ENCODE assay signal across 14 cellular contexts in the genomic region with DNA sequence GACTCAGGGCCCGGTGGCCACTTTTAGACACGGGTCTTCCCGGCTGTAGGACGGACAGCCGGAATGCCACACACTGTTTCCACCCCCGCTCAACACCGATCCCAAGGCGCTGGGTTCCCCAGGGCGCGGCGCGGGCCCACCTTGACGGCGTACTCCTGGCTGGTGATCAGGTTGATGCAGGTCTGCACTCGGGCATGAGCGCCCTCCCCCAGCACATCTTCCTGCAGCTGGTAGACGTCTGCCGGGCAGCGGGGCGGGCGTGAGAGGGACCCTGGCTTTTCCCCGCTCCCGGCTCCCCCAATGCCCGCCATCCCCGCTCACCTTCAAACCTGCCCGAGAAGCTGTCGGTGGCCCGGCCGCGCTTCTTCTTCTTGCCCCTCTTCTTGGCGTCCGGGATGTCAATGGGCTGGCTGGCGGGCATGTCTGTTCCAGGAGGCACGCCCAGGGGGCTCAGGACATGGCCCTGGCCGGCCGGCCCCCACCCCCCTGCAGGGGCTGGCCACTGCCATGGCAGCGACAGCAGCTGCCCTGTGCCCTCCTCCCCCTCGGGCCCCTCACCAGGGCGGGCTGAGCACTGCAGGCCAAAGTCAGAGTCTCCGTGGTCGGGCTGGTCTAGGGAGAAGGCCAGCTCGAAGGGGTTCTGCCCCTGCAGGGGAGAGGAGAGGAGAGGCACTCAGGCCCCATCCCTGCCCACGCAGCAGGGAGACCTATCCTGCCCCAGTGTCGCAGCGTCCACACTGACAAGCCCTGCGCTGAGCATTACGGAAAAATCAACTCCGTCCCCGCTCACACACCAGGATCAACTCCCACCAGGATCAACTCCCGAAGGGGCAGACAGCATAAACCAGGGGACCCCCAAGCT. TPM values are rescaled to one million over a fixed set of nuclear protein-coding genes. Genes with fewer than 3 reads are reported as not detected.
DNase-seq lines count a peak whose midpoint lies in the region; ATAC-seq and TF ChIP-seq lines count a peak whose summit lies in the region.
"Had no signal": no experiment of that assay in that cellular context is flagged by ENCODE, and none has a peak within 500 bp of the region (broad histone marks: within the 10 kb centered on the region; RNA-seq: fewer than 3 reads in every experiment).

No MANE protein-coding gene starts in this region.

- POLR2A ChIA-PET in activated CD8-positive, alpha-beta T cell treated with anti-CD3 and anti-CD28 coated beads, Interleukin-2, amount 10 ng/mL, durations not matched to agents 7 days and 5 days (lab: Charles Lee) = no interaction called here
- POLR2A ChIA-PET in activated CD8-positive, alpha-beta T cell treated with anti-CD3 and anti-CD28 coated beads for 36 hours (lab: Charles Lee) = interaction anchor here (1.6 to 4.2 kb wide), 2 partner anchors 9 to 13 kb away, joined by 7 to 27 read pairs; no protein-coding TSS in a partner anchor

- H3K36me3 ChIP-seq in adrenal gland (replicated peaks in 1 of 2) = peaks cover 0 to 61% of the 10 kb centered on the region in 2 donors
- peaks cover 75% of the 10 kb centered on the region for H3K36me3 ChIP-seq in lower lobe of right lung
- peaks cover 28 to 65% (median 46%) of the 10 kb centered on the region in 3 donors for H3K36me3 ChIP-seq in tibial artery

- H3K4me3 ChIP-seq in adrenal gland (no peak overlapping the region), lower lobe of right lung (peak overlapping the region; percentile 6), tibial artery (no peak overlapping the region)

- peaks cover 51% of the 10 kb centered on the region for H3K4me1 Mint-ChIP-seq in activated CD8-positive, alpha-beta T cell treated with anti-CD3 and anti-CD28 coated beads, Interleukin-2, amount 10 ng/mL, durations not matched to agents 7 days and 5 days (ENCODE audit: low read depth)
- H3K4me1 Mint-ChIP-seq in activated CD8-positive, alpha-beta T cell treated with anti-CD3 and anti-CD28 coated beads for 36 hours (ENCODE audit: low read depth) = peaks cover 49% of the 10 kb centered on the region
- H3K4me1 Mint-ChIP-seq in HFFc6 (ENCODE audit: low read depth) = peaks cover 6% of the 10 kb centered on the region; the same call in 1 of the 2 replicates

- CTCF ChIA-PET in activated CD8-positive, alpha-beta T cell treated with anti-CD3 and anti-CD28 coated beads, Interleukin-2, amount 10 ng/mL, durations not matched to agents 7 days and 5 days (lab: Charles Lee) = interaction anchor here (0.6 kb wide), 1 partner anchor 118 kb away, joined by 3 read pairs; no protein-coding TSS in a partner anchor
- CTCF ChIA-PET in activated CD8-positive, alpha-beta T cell treated with anti-CD3 and anti-CD28 coated beads for 36 hours (lab: Charles Lee) = no interaction called here

- H3K27ac ChIP-seq in adrenal gland (peak overlapping the region in 4 of 5 donors; percentile 91 to 99 (median 98)), lower lobe of right lung (peak overlapping the region; percentile 56), tibial artery (peak overlapping the region; percentile 46 to 56)

- intact Hi-C loops in activated CD8-positive, alpha-beta T cell treated with anti-CD3 and anti-CD28 coated beads for 36 hours (cut with micrococcal nuclease) = no loop called here
- intact Hi-C loops in adrenal gland (cut with DNase I) (no loop called here), lower lobe of right lung (cut with DNase I) (no loop called here), tibial artery (cut with DNase I; ENCODE audit: low total_unique reads) (no loop called here)

- H3K27ac Mint-ChIP-seq in activated CD8-positive, alpha-beta T cell treated with anti-CD3 and anti-CD28 coated beads, Interleukin-2, amount 10 ng/mL, durations not matched to agents 7 days and 5 days = no peak overlapping the region
- H3K27ac Mint-ChIP-seq in activated CD8-positive, alpha-beta T cell treated with anti-CD3 and anti-CD28 coated beads for 36 hours = no peak overlapping the region
- no peak overlapping the region for H3K27ac Mint-ChIP-seq in HFFc6

- H3K4me1 ChIP-seq in adrenal gland (replicated peaks in 1 of 2) (peaks cover 75 to 83% of the 10 kb centered on the region in 2 donors), lower lobe of right lung (peaks cover 84% of the 10 kb centered on the region), tibial artery (peaks cover 16 to 81% (median 75%) of the 10 kb centered on the region in 4 donors)

- H3K27me3 Mint-ChIP-seq in activated CD8-positive, alpha-beta T cell treated with anti-CD3 and anti-CD28 coated beads, Interleukin-2, amount 10 ng/mL, durations not matched to agents 7 days and 5 days (ENCODE audit: low read depth) = no peaks in the 10 kb centered on the region
- no peaks in the 10 kb centered on the region for H3K27me3 Mint-ChIP-seq in activated CD8-positive, alpha-beta T cell treated with anti-CD3 and anti-CD28 coated beads for 36 hours
- peaks cover 1% of the 10 kb centered on the region for H3K27me3 Mint-ChIP-seq in HFFc6 (ENCODE audit: insufficient read depth)

- H3K27me3 ChIP-seq in adrenal gland (no peaks in the 10 kb centered on the region), lower lobe of right lung (ENCODE audit: low read depth) (no peaks in the 10 kb centered on the region), tibial artery (no peaks in the 10 kb centered on the region)

- H3K9me3 Mint-ChIP-seq in activated CD8-positive, alpha-beta T cell treated with anti-CD3 and anti-CD28 coated beads, Interleukin-2, amount 10 ng/mL, durations not matched to agents 7 days and 5 days (ENCODE audit: insufficient read depth) = no peaks in the 10 kb centered on the region
- H3K9me3 Mint-ChIP-seq in activated CD8-positive, alpha-beta T cell treated with anti-CD3 and anti-CD28 coated beads for 36 hours = no peaks in the 10 kb centered on the region
- no peaks in the 10 kb centered on the region for H3K9me3 Mint-ChIP-seq in HFFc6
- H3K9me3 Mint-ChIP-seq: neural crest cell had no signal

- no peak for ATAC-seq in activated CD8-positive, alpha-beta T cell treated with anti-CD3 and anti-CD28 coated beads, Interleukin-2, amount 10 ng/mL, durations not matched to agents 7 days and 5 days
- no peak for ATAC-seq in activated CD8-positive, alpha-beta T cell treated with anti-CD3 and anti-CD28 coated beads for 36 hours
- no peak for ATAC-seq in lower lobe of right lung

- peak; percentile 21 for DNase-seq in activated CD8-positive, alpha-beta T cell treated with anti-CD3 and anti-CD28 coated beads, Interleukin-2, amount 10 ng/mL, durations not matched to agents 7 days and 5 days
- no peak for DNase-seq in activated CD8-positive, alpha-beta T cell treated with anti-CD3 and anti-CD28 coated beads for 36 hours
- peak in 3 of 7 donors; percentile 41 to 57 (median 42) for DNase-seq in adrenal gland
- DNase-seq in lower lobe of right lung = no peak
- DNase-seq in tibial artery = no peak
- no peak for DNase-seq in HFFc6
- DNase-seq in hepatic stellate cell (ENCODE audit: low spot score) = no peak
- DNase-seq in NCI-H1930 (lab: John Stamatoyannopoulos, UW) = no peak
- DNase-seq: NCI-H1105; NCI-H526 treated with DMSO at 0.1 percent for 48 hours; SIG-M5; stimulated activated CD4-positive, alpha-beta T cell treated with anti-CD3 and anti-CD28 coated beads, Interleukin-2, amount 100 ng/mL, for 24 hours had no signal

- no peaks in the 10 kb centered on the region for H3K9me3 ChIP-seq in adrenal gland (replicated peaks in 1 of 3)
- H3K9me3 ChIP-seq in lower lobe of right lung = no peaks in the 10 kb centered on the region
- no peaks in the 10 kb centered on the region for H3K9me3 ChIP-seq in tibial artery

- peaks cover 34% of the 10 kb centered on the region for H3K36me3 Mint-ChIP-seq in activated CD8-positive, alpha-beta T cell treated with anti-CD3 and anti-CD28 coated beads, Interleukin-2, amount 10 ng/mL, durations not matched to agents 7 days and 5 days (ENCODE audit: low read depth)
- peaks cover 32% of the 10 kb centered on the region for H3K36me3 Mint-ChIP-seq in activated CD8-positive, alpha-beta T cell treated with anti-CD3 and anti-CD28 coated beads for 36 hours (ENCODE audit: low read depth)
- no peaks in the 10 kb centered on the region for H3K36me3 Mint-ChIP-seq in HFFc6 (ENCODE audit: low read depth)

- WGBS in adrenal gland, 4 donors = 84 to 90% (median 88%) methylated on average over 28 to 50 of the region's 50 CpGs

- no peak for TF ChIP-seq POLR2A in adrenal gland (IDR thresholded peaks at IDR 0.05)

- H3K4me3 Mint-ChIP-seq in activated CD8-positive, alpha-beta T cell treated with anti-CD3 and anti-CD28 coated beads, Interleukin-2, amount 10 ng/mL, durations not matched to agents 7 days and 5 days = no peak overlapping the region
- H3K4me3 Mint-ChIP-seq in activated CD8-positive, alpha-beta T cell treated with anti-CD3 and anti-CD28 coated beads for 36 hours = no peak overlapping the region
- H3K4me3 Mint-ChIP-seq in HFFc6 = no peak overlapping the region
- H3K4me3 Mint-ChIP-seq: neural crest cell had no signal

- TF ChIP-seq CTCF in activated CD8-positive, alpha-beta T cell treated with anti-CD3 and anti-CD28 coated beads for 36 hours (IDR thresholded peaks at IDR 0.05) = no peak
- no peak for TF ChIP-seq CTCF in adrenal gland (IDR thresholded peaks at IDR 0.05)
- TF ChIP-seq CTCF in lower lobe of right lung (IDR thresholded peaks at IDR 0.05) = no peak
- TF ChIP-seq CTCF in tibial artery (IDR thresholded peaks at IDR 0.05) = no peak
- TF ChIP-seq CTCF in HFFc6 (IDR thresholded peaks at IDR 0.05) = no peak

RNA-seq across cellular contexts. Expression of gene MKNK2, which starts 4.8 kb away (rescaled TPM):
- total RNA-seq in activated CD8-positive, alpha-beta T cell treated with anti-CD3 and anti-CD28 coated beads, Interleukin-2, amount 10 ng/mL, durations not matched to agents 7 days and 5 days = 100 to 1,000 TPM; 332 to 348 TPM
- total RNA-seq in activated CD8-positive, alpha-beta T cell treated with anti-CD3 and anti-CD28 coated beads for 36 hours = 100 to 1,000 TPM; 323 to 327 TPM
- total RNA-seq in adrenal gland (100 to 1,000 TPM; 106 to 440 (median 171) TPM), lower lobe of right lung (268 TPM)
- polyA plus RNA-seq in adrenal gland = 100 to 1,000 TPM in 2 of 3 donors, 10 to 100 TPM in 1; 30.4 to 238 (median 140) TPM
- total RNA-seq in HFFc6 (2021; fragmentation: NEBNext Ultra II Directional; extraction: Animal tissue kit (Norgen Biotek cat#: 25700)) = 10 to 100 TPM; 61.5 to 82.9 (median 65.2) TPM

RNA-seq across cellular contexts. Expression of gene BTBD2, which starts 30.8 kb away (rescaled TPM):
- total RNA-seq in activated CD8-positive, alpha-beta T cell treated with anti-CD3 and anti-CD28 coated beads, Interleukin-2, amount 10 ng/mL, durations not matched to agents 7 days and 5 days = 10 to 100 TPM; 48.2 to 53.4 TPM
- 10 to 100 TPM; 36.5 to 44.6 TPM for total RNA-seq in activated CD8-positive, alpha-beta T cell treated with anti-CD3 and anti-CD28 coated beads for 36 hours
- total RNA-seq in adrenal gland (100 to 1,000 TPM in 1 of 8 donors, 10 to 100 TPM in 7; 55.0 to 122 (median 82.4) TPM), lower lobe of right lung (62.0 TPM)
- polyA plus RNA-seq in adrenal gland = 10 to 100 TPM; 11.8 to 87.5 (median 57.7) TPM
- 10 to 100 TPM; 74.1 to 95.6 (median 84.7) TPM for total RNA-seq in HFFc6 (2021; fragmentation: NEBNext Ultra II Directional; extraction: Animal tissue kit (Norgen Biotek cat#: 25700))

RNA-seq across cellular contexts. Expression of gene MOB3A, which starts 49.8 kb away (rescaled TPM):
- total RNA-seq in activated CD8-positive, alpha-beta T cell treated with anti-CD3 and anti-CD28 coated beads, Interleukin-2, amount 10 ng/mL, durations not matched to agents 7 days and 5 days = 100 to 1,000 TPM; 235 to 240 TPM
- total RNA-seq in activated CD8-positive, alpha-beta T cell treated with anti-CD3 and anti-CD28 coated beads for 36 hours = 100 to 1,000 TPM; 175 to 185 TPM
- total RNA-seq in adrenal gland (10 to 100 TPM; 25.5 to 54.0 (median 45.2) TPM), lower lobe of right lung (69.2 TPM)
- 10 to 100 TPM; 13.6 to 22.4 (median 16.0) TPM for polyA plus RNA-seq in adrenal gland
- 10 to 100 TPM; 47.1 to 52.6 (median 51.2) TPM for total RNA-seq in HFFc6 (2021; fragmentation: NEBNext Ultra II Directional; extraction: Animal tissue kit (Norgen Biotek cat#: 25700))

RNA-seq across cellular contexts. Expression of gene IZUMO4, which starts 50.4 kb away (rescaled TPM):
- total RNA-seq in activated CD8-positive, alpha-beta T cell treated with anti-CD3 and anti-CD28 coated beads, Interleukin-2, amount 10 ng/mL, durations not matched to agents 7 days and 5 days = 1 to 10 TPM; 8.7 to 9.5 TPM
- total RNA-seq in activated CD8-positive, alpha-beta T cell treated with anti-CD3 and anti-CD28 coated beads for 36 hours = 10 to 100 TPM; 22.6 to 23.0 TPM
- total RNA-seq in adrenal gland = 1 to 10 TPM in 6 of 8 donors, under 1 TPM in 2; 0.69 to 8.7 (median 2.1) TPM
- polyA plus RNA-seq in adrenal gland = 10 to 100 TPM in 2 of 3 donors, 1 to 10 TPM in 1; 2.6 to 24.6 (median 17.4) TPM
- total RNA-seq in lower lobe of right lung = 7.4 TPM
- 1 to 10 TPM in 5 of 6 experiments, under 1 TPM in 1; 0.68 to 1.9 (median 1.5) TPM for total RNA-seq in HFFc6 (2021; fragmentation: NEBNext Ultra II Directional; extraction: Animal tissue kit (Norgen Biotek cat#: 25700))
- total RNA-seq: Daoy had no signal
